Comparison of ENCODE assay signal across 20 cellular contexts in the genomic region with DNA sequence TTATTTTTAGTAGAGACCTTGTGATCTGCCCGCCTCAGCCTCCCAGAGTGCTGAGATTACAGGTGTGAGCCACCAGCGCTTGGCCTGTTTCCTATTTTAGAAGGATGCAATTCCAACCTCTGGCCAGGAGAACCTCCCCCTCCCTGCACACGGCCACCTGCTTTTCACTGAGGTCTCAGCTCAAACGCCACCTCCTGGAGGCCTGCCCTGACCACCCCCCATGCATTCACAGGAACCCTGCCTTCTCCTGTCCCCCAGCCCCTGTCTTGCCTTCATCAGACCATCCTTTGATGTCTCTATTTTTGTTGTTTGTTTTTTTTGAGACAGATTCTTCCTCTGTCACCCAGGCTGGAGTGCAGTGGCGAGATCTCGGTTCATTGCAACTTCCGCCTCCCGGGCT. TPM values are rescaled to one million over a fixed set of nuclear protein-coding genes. Genes with fewer than 3 reads are reported as not detected.
DNase-seq lines count a peak whose midpoint lies in the region; ATAC-seq and TF ChIP-seq lines count a peak whose summit lies in the region.
"Had no signal": no experiment of that assay in that cellular context is flagged by ENCODE, and none has a peak within 500 bp of the region (broad histone marks: within the 10 kb centered on the region; RNA-seq: fewer than 3 reads in every experiment).

No MANE protein-coding gene starts in this region.

- no peaks in the 10 kb centered on the region for H3K9me3 Mint-ChIP-seq in activated CD4-positive, alpha-beta memory T cell treated with anti-CD3 and anti-CD28 coated beads for 36 hours
- no peaks in the 10 kb centered on the region for H3K9me3 Mint-ChIP-seq in activated CD4-positive, alpha-beta memory T cell treated with anti-CD3 and anti-CD28 coated beads, Interleukin-2, amount 10 ng/mL, durations not matched to agents 7 days and 5 days
- H3K9me3 Mint-ChIP-seq in HFFc6 (no peaks in the 10 kb centered on the region), osteocyte (ENCODE audit: unreplicated experiment) (no peaks in the 10 kb centered on the region)
- H3K9me3 Mint-ChIP-seq in activated naive CD8-positive, alpha-beta T cell treated with anti-CD3 and anti-CD28 coated beads, Interleukin-2, amount 10 ng/mL, durations not matched to agents 7 days and 5 days: no peaks in the 10 kb centered on the region

- H3K36me3 Mint-ChIP-seq in activated CD4-positive, alpha-beta memory T cell treated with anti-CD3 and anti-CD28 coated beads for 36 hours: peaks cover 32% of the 10 kb centered on the region
- peaks cover 20% of the 10 kb centered on the region for H3K36me3 Mint-ChIP-seq in activated CD4-positive, alpha-beta memory T cell treated with anti-CD3 and anti-CD28 coated beads, Interleukin-2, amount 10 ng/mL, durations not matched to agents 7 days and 5 days (ENCODE audit: low read depth)
- H3K36me3 Mint-ChIP-seq in HFFc6 (ENCODE audit: low read depth): peaks cover 22% of the 10 kb centered on the region
- peaks cover 9% of the 10 kb centered on the region for H3K36me3 Mint-ChIP-seq in activated naive CD8-positive, alpha-beta T cell treated with anti-CD3 and anti-CD28 coated beads, Interleukin-2, amount 10 ng/mL, durations not matched to agents 7 days and 5 days
- H3K36me3 Mint-ChIP-seq in osteocyte (ENCODE audit: unreplicated experiment): peaks cover 7% of the 10 kb centered on the region

- no peak for ATAC-seq in activated naive CD8-positive, alpha-beta T cell treated with anti-CD3 and anti-CD28 coated beads, Interleukin-2, amount 10 ng/mL, durations not matched to agents 7 days and 5 days (ENCODE audit: low read depth)
- ATAC-seq in HG02938 (IDR thresholded peaks at IDR 0.05; ENCODE audit: unreplicated experiment) (no peak), HG02973 (IDR thresholded peaks at IDR 0.05; ENCODE audit: unreplicated experiment) (no peak)
- ATAC-seq: heart left ventricle had no signal

- CTCF ChIA-PET in activated CD4-positive, alpha-beta memory T cell treated with anti-CD3 and anti-CD28 coated beads for 36 hours (lab: Charles Lee): interaction anchor here (0.7 to 3.7 kb wide), 2 partner anchors 20 to 1600 kb away, joined by 3 to 33 read pairs; no protein-coding TSS in a partner anchor
- CTCF ChIA-PET in activated CD4-positive, alpha-beta memory T cell treated with anti-CD3 and anti-CD28 coated beads, Interleukin-2, amount 10 ng/mL, durations not matched to agents 7 days and 5 days (lab: Charles Lee): interaction anchor here (0.6 to 1.8 kb wide), 3 partner anchors 18 to 21 kb away, joined by 3 to 10 read pairs (median 4); no protein-coding TSS in a partner anchor

- no peak for DNase-seq in activated CD4-positive, alpha-beta memory T cell treated with anti-CD3 and anti-CD28 coated beads for 36 hours
- no peak for DNase-seq in activated CD4-positive, alpha-beta memory T cell treated with anti-CD3 and anti-CD28 coated beads, Interleukin-2, amount 10 ng/mL, durations not matched to agents 7 days and 5 days
- no peak for DNase-seq in HFFc6
- DNase-seq in activated naive CD8-positive, alpha-beta T cell treated with anti-CD3 and anti-CD28 coated beads, Interleukin-2, amount 10 ng/mL, durations not matched to agents 7 days and 5 days: no peak
- DNase-seq in osteocyte (ENCODE audit: extremely low spot score, unreplicated experiment): no peak
- no peak for DNase-seq in NCI-H748 (lab: John Stamatoyannopoulos, UW; ENCODE audit: unreplicated experiment)
- DNase-seq: activated CD8-positive, alpha-beta memory T cell treated with anti-CD3 and anti-CD28 coated beads for 24 hours; activated gamma-delta T cell; Caco-2; esophagus squamous epithelium; GF-D8; heart left ventricle; NCI-H187 treated with DMSO at 0.1 percent for 48 hours; NCI-H446 treated with DMSO at 0.1 percent for 48 hours; retina had no signal

- peak overlapping the region; percentile 33 for H3K4me3 Mint-ChIP-seq in activated CD4-positive, alpha-beta memory T cell treated with anti-CD3 and anti-CD28 coated beads for 36 hours
- no peak overlapping the region for H3K4me3 Mint-ChIP-seq in activated CD4-positive, alpha-beta memory T cell treated with anti-CD3 and anti-CD28 coated beads, Interleukin-2, amount 10 ng/mL, durations not matched to agents 7 days and 5 days
- peak overlapping the region; percentile 56 for H3K4me3 Mint-ChIP-seq in HFFc6
- H3K4me3 Mint-ChIP-seq in activated naive CD8-positive, alpha-beta T cell treated with anti-CD3 and anti-CD28 coated beads, Interleukin-2, amount 10 ng/mL, durations not matched to agents 7 days and 5 days: peak overlapping the region; percentile 7
- H3K4me3 Mint-ChIP-seq in osteocyte (ENCODE audit: unreplicated experiment): peak overlapping the region; percentile 22

- POLR2A ChIA-PET in activated CD4-positive, alpha-beta memory T cell treated with anti-CD3 and anti-CD28 coated beads for 36 hours (lab: Charles Lee): no interaction called here
- POLR2A ChIA-PET in activated CD4-positive, alpha-beta memory T cell treated with anti-CD3 and anti-CD28 coated beads, Interleukin-2, amount 10 ng/mL, durations not matched to agents 7 days and 5 days (lab: Charles Lee): interaction anchor here (1.6 kb wide), 1 partner anchor 42 kb away, joined by 8 read pairs; a partner anchor contains a TSS
- POLR2A ChIA-PET in activated naive CD8-positive, alpha-beta T cell treated with anti-CD3 and anti-CD28 coated beads, Interleukin-2, amount 10 ng/mL, durations not matched to agents 7 days and 5 days (lab: Charles Lee): no interaction called here

- peaks cover 32% of the 10 kb centered on the region for H3K4me1 Mint-ChIP-seq in activated CD4-positive, alpha-beta memory T cell treated with anti-CD3 and anti-CD28 coated beads for 36 hours (ENCODE audit: low read depth)
- H3K4me1 Mint-ChIP-seq in activated CD4-positive, alpha-beta memory T cell treated with anti-CD3 and anti-CD28 coated beads, Interleukin-2, amount 10 ng/mL, durations not matched to agents 7 days and 5 days: peaks cover 38% of the 10 kb centered on the region
- H3K4me1 Mint-ChIP-seq in HFFc6 (ENCODE audit: low read depth) (peaks cover 18% of the 10 kb centered on the region), osteocyte (ENCODE audit: unreplicated experiment) (peaks cover 16% of the 10 kb centered on the region)
- H3K4me1 Mint-ChIP-seq in activated naive CD8-positive, alpha-beta T cell treated with anti-CD3 and anti-CD28 coated beads, Interleukin-2, amount 10 ng/mL, durations not matched to agents 7 days and 5 days: peaks cover 22% of the 10 kb centered on the region

- H3K27ac Mint-ChIP-seq in activated CD4-positive, alpha-beta memory T cell treated with anti-CD3 and anti-CD28 coated beads for 36 hours: no peak overlapping the region
- H3K27ac Mint-ChIP-seq in activated CD4-positive, alpha-beta memory T cell treated with anti-CD3 and anti-CD28 coated beads, Interleukin-2, amount 10 ng/mL, durations not matched to agents 7 days and 5 days: no peak overlapping the region
- H3K27ac Mint-ChIP-seq in HFFc6 (no peak overlapping the region), osteocyte (ENCODE audit: unreplicated experiment) (no peak overlapping the region)
- peak overlapping the region; percentile 24 for H3K27ac Mint-ChIP-seq in activated naive CD8-positive, alpha-beta T cell treated with anti-CD3 and anti-CD28 coated beads, Interleukin-2, amount 10 ng/mL, durations not matched to agents 7 days and 5 days

- no peak for TF ChIP-seq CTCF in HFFc6 (IDR thresholded peaks at IDR 0.05)
- TF ChIP-seq CTCF in osteocyte (IDR thresholded peaks at IDR 0.05): no peak

- no peaks in the 10 kb centered on the region for H3K27me3 Mint-ChIP-seq in activated CD4-positive, alpha-beta memory T cell treated with anti-CD3 and anti-CD28 coated beads for 36 hours
- no peaks in the 10 kb centered on the region for H3K27me3 Mint-ChIP-seq in activated CD4-positive, alpha-beta memory T cell treated with anti-CD3 and anti-CD28 coated beads, Interleukin-2, amount 10 ng/mL, durations not matched to agents 7 days and 5 days
- peaks cover 4% of the 10 kb centered on the region for H3K27me3 Mint-ChIP-seq in HFFc6 (ENCODE audit: insufficient read depth)
- no peaks in the 10 kb centered on the region for H3K27me3 Mint-ChIP-seq in activated naive CD8-positive, alpha-beta T cell treated with anti-CD3 and anti-CD28 coated beads, Interleukin-2, amount 10 ng/mL, durations not matched to agents 7 days and 5 days
- H3K27me3 Mint-ChIP-seq in osteocyte (ENCODE audit: unreplicated experiment): no peaks in the 10 kb centered on the region

- intact Hi-C loops in activated CD4-positive, alpha-beta memory T cell treated with anti-CD3 and anti-CD28 coated beads for 36 hours (cut with micrococcal nuclease): no loop called here

RNA-seq across cellular contexts. Expression of a gene that starts 2.3 kb away (rescaled TPM):
- total RNA-seq in activated CD4-positive, alpha-beta memory T cell treated with anti-CD3 and anti-CD28 coated beads for 36 hours: 100 to 1,000 TPM; 159 to 164 TPM
- 10 to 100 TPM; 69.3 to 72.1 TPM for total RNA-seq in activated CD4-positive, alpha-beta memory T cell treated with anti-CD3 and anti-CD28 coated beads, Interleukin-2, amount 10 ng/mL, durations not matched to agents 7 days and 5 days
- total RNA-seq in HFFc6 (2021; fragmentation: NEBNext Ultra II Directional; extraction: Animal tissue kit (Norgen Biotek cat#: 25700)): 100 to 1,000 TPM; 262 to 308 (median 295) TPM
- total RNA-seq in activated naive CD8-positive, alpha-beta T cell treated with anti-CD3 and anti-CD28 coated beads, Interleukin-2, amount 10 ng/mL, durations not matched to agents 7 days and 5 days: 10 to 100 TPM; 72.3 to 85.0 TPM
- 112 and 117 TPM in 2 replicates for total RNA-seq in osteocyte

RNA-seq across cellular contexts. Expression of a gene that starts 10.4 kb away (rescaled TPM):
- not detected for total RNA-seq in activated CD4-positive, alpha-beta memory T cell treated with anti-CD3 and anti-CD28 coated beads for 36 hours
- not detected for total RNA-seq in activated CD4-positive, alpha-beta memory T cell treated with anti-CD3 and anti-CD28 coated beads, Interleukin-2, amount 10 ng/mL, durations not matched to agents 7 days and 5 days
- under 1 TPM in 1 of 6 experiments, not detected in 5; 0.12 TPM for total RNA-seq in HFFc6 (2021; fragmentation: NEBNext Ultra II Directional; extraction: Animal tissue kit (Norgen Biotek cat#: 25700))
- total RNA-seq in activated naive CD8-positive, alpha-beta T cell treated with anti-CD3 and anti-CD28 coated beads, Interleukin-2, amount 10 ng/mL, durations not matched to agents 7 days and 5 days: not detected
- total RNA-seq in osteocyte: not detected in 2 replicates
- total RNA-seq: breast epithelium, heart left ventricle, lung, temporal lobe had no signal

RNA-seq across cellular contexts. Expression of a gene that starts 42.2 kb away (rescaled TPM):
- 10 to 100 TPM; 62.1 to 70.0 TPM for total RNA-seq in activated CD4-positive, alpha-beta memory T cell treated with anti-CD3 and anti-CD28 coated beads for 36 hours
- 10 to 100 TPM; 65.8 to 67.6 TPM for total RNA-seq in activated CD4-positive, alpha-beta memory T cell treated with anti-CD3 and anti-CD28 coated beads, Interleukin-2, amount 10 ng/mL, durations not matched to agents 7 days and 5 days
- total RNA-seq in HFFc6 (2021; fragmentation: NEBNext Ultra II Directional; extraction: Animal tissue kit (Norgen Biotek cat#: 25700)): 10 to 100 TPM; 40.1 to 49.4 (median 47.5) TPM
- 10 to 100 TPM; 89.1 to 92.8 TPM for total RNA-seq in activated naive CD8-positive, alpha-beta T cell treated with anti-CD3 and anti-CD28 coated beads, Interleukin-2, amount 10 ng/mL, durations not matched to agents 7 days and 5 days
- 66.1 and 66.3 TPM in 2 replicates for total RNA-seq in osteocyte

RNA-seq across cellular contexts. Expression of a gene that starts 45.0 kb away (rescaled TPM):
- total RNA-seq in activated CD4-positive, alpha-beta memory T cell treated with anti-CD3 and anti-CD28 coated beads for 36 hours: 100 to 1,000 TPM; 175 to 177 TPM
- 100 to 1,000 TPM; 159 to 174 TPM for total RNA-seq in activated CD4-positive, alpha-beta memory T cell treated with anti-CD3 and anti-CD28 coated beads, Interleukin-2, amount 10 ng/mL, durations not matched to agents 7 days and 5 days
- 100 to 1,000 TPM; 133 to 178 (median 171) TPM for total RNA-seq in HFFc6 (2021; fragmentation: NEBNext Ultra II Directional; extraction: Animal tissue kit (Norgen Biotek cat#: 25700))
- total RNA-seq in activated naive CD8-positive, alpha-beta T cell treated with anti-CD3 and anti-CD28 coated beads, Interleukin-2, amount 10 ng/mL, durations not matched to agents 7 days and 5 days: 100 to 1,000 TPM; 166 to 174 TPM
- 117 and 119 TPM in 2 replicates for total RNA-seq in osteocyte
